Comparison of ENCODE assay signal across 12 cellular contexts in genomic region chr1:81702903-81703302, GRCh38.
DNase-seq lines count a peak whose midpoint lies in the region; ATAC-seq and TF ChIP-seq lines count a peak whose summit lies in the region.
"Had no signal": no experiment of that assay in that cellular context is flagged by ENCODE, and none has a peak within 500 bp of the region (broad histone marks: within the 10 kb centered on the region; RNA-seq: fewer than 3 reads in every experiment).

No MANE protein-coding gene starts in this region.

- peaks cover 18 to 21% of the 10 kb centered on the region in 2 donors for H3K9me3 Mint-ChIP-seq in effector memory CD8-positive, alpha-beta T cell

- no peak overlapping the region for H3K27ac Mint-ChIP-seq in effector memory CD8-positive, alpha-beta T cell
- H3K27ac Mint-ChIP-seq: naive thymus-derived CD8-positive, alpha-beta T cell had no signal

- intact Hi-C loops in lower leg skin (cut with DNase I; ENCODE audit: low total_unique reads), result no loop called here

- no peak for TF ChIP-seq POLR2A in lower leg skin (IDR thresholded peaks at IDR 0.05)

- H3K4me3 Mint-ChIP-seq in effector memory CD8-positive, alpha-beta T cell, result no peak overlapping the region
- H3K4me3 Mint-ChIP-seq: naive thymus-derived CD8-positive, alpha-beta T cell had no signal

- no peaks in the 10 kb centered on the region for H3K4me1 Mint-ChIP-seq in effector memory CD8-positive, alpha-beta T cell (ENCODE audit: low read depth in 2 of 2)
- H3K4me1 Mint-ChIP-seq: naive thymus-derived CD8-positive, alpha-beta T cell had no signal

- H3K27me3 Mint-ChIP-seq in effector memory CD8-positive, alpha-beta T cell, result no peaks in the 10 kb centered on the region

- ATAC-seq in esophagus mucosa (peak; percentile 48), GM18873 (IDR thresholded peaks at IDR 0.05; ENCODE audit: low FRiP score, unreplicated experiment) (no peak)
- no peak for ATAC-seq in effector memory CD8-positive, alpha-beta T cell (replicated peaks)
- ATAC-seq: naive thymus-derived CD8-positive, alpha-beta T cell had no signal

- DNase-seq in GM12865 (ENCODE audit: low read depth) (peak; percentile 62), RKO (ENCODE audit: low spot score) (peak; percentile 23), pulmonary artery endothelial cell (ENCODE audit: low read depth, low spot score) (peak; percentile 87), lower leg skin (ENCODE audit: low spot score in 2 of 2) (no peak), pons (ENCODE audit: low spot score) (no peak)
- DNase-seq in effector memory CD8-positive, alpha-beta T cell, result no peak
- DNase-seq: activated gamma-delta T cell; naive thymus-derived CD8-positive, alpha-beta T cell; NCI-H2171; Right ventricle myocardium superior had no signal

- no peaks in the 10 kb centered on the region for H3K36me3 Mint-ChIP-seq in effector memory CD8-positive, alpha-beta T cell (ENCODE audit: insufficient read depth)
- H3K36me3 Mint-ChIP-seq: naive thymus-derived CD8-positive, alpha-beta T cell had no signal

- 82 to 92% methylated on average over 4 of the region's 4 CpGs for WGBS in lower leg skin, 2 donors

- H3K4me3 ChIP-seq in GM12865 (ENCODE audit: low read depth, low read length) (no peak overlapping the region), lower leg skin (ENCODE audit: low read depth, poor library complexity, severe bottlenecking) (no peak overlapping the region)

- TF ChIP-seq CTCF in GM12865 (IDR thresholded peaks at IDR 0.05; ENCODE audit: insufficient read depth, low read depth, low read length, missing control alignments), result no peak
- TF ChIP-seq CTCF in lower leg skin (IDR thresholded peaks at IDR 0.05), result no peak

Comparison
In these comparisons a context has a peak if more than half of its experiments do, and no peak if none do; other contexts are left out.
1. DNase-seq: peak in GM12865 (single experiment), RKO (single experiment) and pulmonary artery endothelial cell (single experiment); none in lower leg skin (0 of 2), pons (single experiment) and effector memory CD8-positive, alpha-beta T cell (0 of 3).